1 cellular context compared by ENCODE assay signal in genomic region chr9:135221951-135222631, GRCh38.
TF ChIP-seq lines count a peak whose summit lies in the region.

No MANE protein-coding gene starts in this region.

TF ChIP-seq in HepG2, 621 proteins besides CTCF, POLR2A, EP300 and RAD21 (continued from another document):
- TF ChIP-seq PRDM4 (CRISPR knock-in tag; IDR thresholded peaks at IDR 0.05; ENCODE audit: borderline replicate concordance) = no peak
- TF ChIP-seq CBX1 (IDR thresholded peaks at IDR 0.05; ENCODE audit: low read depth) = no peak
- TF ChIP-seq RBM22 (optimal IDR thresholded peaks at IDR 0.05; ENCODE audit: low read length) = no peak
- TF ChIP-seq GZF1 (CRISPR knock-in tag; IDR thresholded peaks at IDR 0.05) = no peak
- TF ChIP-seq SMAD3 (CRISPR knock-in tag; IDR thresholded peaks at IDR 0.05) = no peak
- TF ChIP-seq ZNF552 (CRISPR knock-in tag; IDR thresholded peaks at IDR 0.05; ENCODE audit: borderline replicate concordance) = no peak
- no peak for TF ChIP-seq AKAP8 (CRISPR knock-in tag; IDR thresholded peaks at IDR 0.05)
- TF ChIP-seq AGO1 (IDR thresholded peaks at IDR 0.05; ENCODE audit: low read depth, low read length, poor library complexity, severe bottlenecking) = no peak
- TF ChIP-seq REST (IDR thresholded peaks at IDR 0.05; ENCODE audit: borderline replicate concordance in 1 of 2, low read depth in 1 of 2, low read length in 2 of 2) = no peak
- no peak for TF ChIP-seq ZMAT5 (CRISPR knock-in tag; IDR thresholded peaks at IDR 0.05; ENCODE audit: borderline replicate concordance, low read depth)
- TF ChIP-seq ZNF501 (CRISPR knock-in tag; IDR thresholded peaks at IDR 0.05) = no peak
- no peak for TF ChIP-seq JUNB (CRISPR knock-in tag; IDR thresholded peaks at IDR 0.05; ENCODE audit: borderline replicate concordance)
- no peak for TF ChIP-seq ZNF782 (CRISPR knock-in tag; IDR thresholded peaks at IDR 0.05; ENCODE audit: borderline replicate concordance)
TF ChIP-seq in HepG2: peak in this region for 0.
